Comparison of ENCODE assay signal across 24 cellular contexts in genomic region chr5:120326651-120327050, GRCh38.
"Had no signal": no experiment of that assay in that cellular context is flagged by ENCODE, and none has a peak within 500 bp of the region (broad histone marks: within the 10 kb centered on the region; RNA-seq: fewer than 3 reads in every experiment).

No MANE protein-coding gene starts in this region.

- ATAC-seq: activated CD8-positive, alpha-beta T cell treated with anti-CD3 and anti-CD28 coated beads for 36 hours; activated T-cell treated with anti-CD3 and anti-CD28 coated beads, Interleukin-2, amount 50 U/mL, for 4 hours; activated T-helper 17 cell treated with anti-CD3 and anti-CD28 coated beads, Interleukin-2, amount 50 U/mL, for 72 hours; gastroesophageal sphincter; naive thymus-derived CD4-positive, alpha-beta T cell; pancreas; stimulated activated naive B cell treated with anti-CD40 and anti-IgM and Interleukin-4, amounts not matched to agents 10 μg/mL and 1 μg/mL and 100 μg/mL, for 72 hours; upper lobe of right lung had no signal

- H3K27ac ChIP-seq: breast epithelium, gastroesophageal sphincter, pancreas, prostate gland, stomach, thyroid gland, upper lobe of right lung had no signal

- H3K4me1 ChIP-seq: breast epithelium, gastroesophageal sphincter, pancreas, prostate gland, stomach, thyroid gland, upper lobe of right lung had no signal

- H3K4me2 ChIP-seq: smooth muscle cell had no signal

- H3K36me3 ChIP-seq: breast epithelium, gastroesophageal sphincter, pancreas, prostate gland, stomach, thyroid gland, upper lobe of right lung had no signal

- H3K9me3 ChIP-seq: breast epithelium, prostate gland, thyroid gland, upper lobe of right lung had no signal

- H3K4me3 ChIP-seq: breast epithelium, gastroesophageal sphincter, pancreas, prostate gland, smooth muscle cell, stomach, thyroid gland, upper lobe of right lung had no signal

- DNase-seq: activated B cell treated with CpG ODN at 0.5 μM for 24 hours; activated CD4-positive, alpha-beta T cell treated with anti-CD3 and anti-CD28 coated beads, Interleukin-2, amount 50 U/mL, for 1 hour; activated CD8-positive, alpha-beta T cell treated with anti-CD3 and anti-CD28 coated beads for 36 hours; activated gamma-delta T cell treated with Interleukin-2 at 50 U/mL for 16 hours; activated naive CD4-positive, alpha-beta T cell treated with anti-CD3 and anti-CD28 coated beads, Interleukin-2, amount 50 U/mL, for 16 hours; activated T-cell treated with anti-CD3 and anti-CD28 coated beads, Interleukin-2, amount 50 U/mL, for 4 hours; central memory CD4-positive, alpha-beta T cell; hypothalamus; immature natural killer cell; naive thymus-derived CD4-positive, alpha-beta T cell; pancreas; retina; stimulated activated CD4-positive, alpha-beta T cell treated with anti-CD3 and anti-CD28 coated beads, Interleukin-1b, Interleukin-23, amount 100 ng/mL, for 48 hours; stimulated activated CD4-positive, alpha-beta T cell treated with anti-CD3 and anti-CD28 coated beads, Interleukin-4, amount 100 ng/mL, for 4 hours; stimulated activated naive B cell treated with anti-CD40 and anti-IgM and Interleukin-4, amounts not matched to agents 10 μg/mL and 1 μg/mL and 100 μg/mL, for 72 hours; stomach; T-helper 1 cell; thyroid gland; upper lobe of right lung had no signal

- H3K27me3 ChIP-seq: breast epithelium, gastroesophageal sphincter, pancreas, stomach, thyroid gland, upper lobe of right lung had no signal
